Comparison of ENCODE assay signal across 17 cellular contexts in genomic region chr4:157701695-157701994, GRCh38.
"Had no signal": no experiment of that assay in that cellular context is flagged by ENCODE, and none has a peak within 500 bp of the region (broad histone marks: within the 10 kb centered on the region; RNA-seq: fewer than 3 reads in every experiment).

No MANE protein-coding gene starts in this region.

- H3K4me1 ChIP-seq: breast epithelium, foreskin keratinocyte, prostate gland had no signal

- H3K27me3 ChIP-seq: breast epithelium, foreskin keratinocyte, hepatocyte, spleen, tibial artery had no signal

- DNase-seq: activated gamma-delta T cell treated with Interleukin-2 at 50 U/mL for 16 hours; activated T-cell treated with anti-CD3 and anti-CD28 coated beads, Interleukin-2, amount 50 U/mL, for 1 hour; cortex of kidney; foreskin keratinocyte; glutamatergic neuron; immature natural killer cell; naive thymus-derived CD8-positive, alpha-beta T cell; spleen; stimulated activated CD4-positive, alpha-beta T cell treated with anti-CD3 and anti-CD28 coated beads, Interleukin-4, amount 100 ng/mL, for 24 hours; stimulated activated naive CD4-positive, alpha-beta T cell treated with Interleukin-2 at 50 U/mL for 16 hours; T-helper 9 cell; tibial artery had no signal

- H3K4me3 ChIP-seq: breast epithelium, hepatocyte, lung, prostate gland, spleen, tibial artery had no signal

- H3K27ac ChIP-seq: breast epithelium, foreskin keratinocyte, hepatocyte, prostate gland, spleen had no signal

- ATAC-seq: foreskin keratinocyte; left lobe of liver; naive thymus-derived CD8-positive, alpha-beta T cell had no signal

- H3K9me3 ChIP-seq: breast epithelium, prostate gland, tibial artery had no signal

- H3K36me3 ChIP-seq: breast epithelium, prostate gland, spleen, tibial artery had no signal
